1 cellular context compared by ENCODE assay signal in genomic region chr9:75640250-75640649, GRCh38.
TF ChIP-seq lines count a peak whose summit lies in the region.

No MANE protein-coding gene starts in this region.

TF ChIP-seq in GM23338, 12 proteins besides CTCF, POLR2A, EP300 and RAD21 (continued from another document):
- no peak for TF ChIP-seq ZNF462 (CRISPR knock-in tag; IDR thresholded peaks at IDR 0.05)
- no peak for TF ChIP-seq EZH2phosphoT487 (IDR thresholded peaks at IDR 0.05; ENCODE audit: unreplicated experiment)
- no peak for TF ChIP-seq REST (IDR thresholded peaks at IDR 0.05; ENCODE audit: unreplicated experiment)
- TF ChIP-seq ZNF331 (CRISPR knock-in tag; IDR thresholded peaks at IDR 0.05; ENCODE audit: low read depth), result no peak
